Comparison of ENCODE assay signal across 23 cellular contexts in genomic region chr10:132555648-132556575, GRCh38. TPM values are rescaled to one million over a fixed set of nuclear protein-coding genes. Genes with fewer than 3 reads are reported as not detected.
A peak's percentile ranks its signal among the peaks of the same experiment; 100 is the strongest.
DNase-seq lines count a peak whose midpoint lies in the region; ATAC-seq and TF ChIP-seq lines count a peak whose summit lies in the region.
"Had no signal": no experiment of that assay in that cellular context is flagged by ENCODE, and none has a peak within 500 bp of the region (broad histone marks: within the 10 kb centered on the region; RNA-seq: fewer than 3 reads in every experiment).

No MANE protein-coding gene starts in this region.

- H3K27ac ChIP-seq in OCI-LY7 (ENCODE audit: low read depth, low read length, poor library complexity, severe bottlenecking): peak overlapping the region; percentile 69
- H3K27ac ChIP-seq: body of pancreas, KMS-11 had no signal

- H3K36me3 Mint-ChIP-seq in activated CD8-positive, alpha-beta memory T cell treated with anti-CD3 and anti-CD28 coated beads, Interleukin-2, amount 10 ng/mL, durations not matched to agents 7 days and 5 days: no peaks in the 10 kb centered on the region
- no peaks in the 10 kb centered on the region for H3K36me3 Mint-ChIP-seq in immature natural killer cell
- peaks cover 9% of the 10 kb centered on the region for H3K36me3 Mint-ChIP-seq in stimulated activated memory B cell treated with anti-CD40 and anti-IgM and Interleukin-4, amounts not matched to agents 10 μg/mL and 1 μg/mL and 100 μg/mL, for 72 hours

- peak overlapping the region; percentile 55 for H2AFZ ChIP-seq in OCI-LY7 (ENCODE audit: low read length)

- H3K4me3 Mint-ChIP-seq in activated CD8-positive, alpha-beta memory T cell treated with anti-CD3 and anti-CD28 coated beads, Interleukin-2, amount 10 ng/mL, durations not matched to agents 7 days and 5 days: no peak overlapping the region
- peak overlapping the region in 3 of 5 donors; percentile 21 to 51 (median 29) for H3K4me3 Mint-ChIP-seq in immature natural killer cell
- no peak overlapping the region for H3K4me3 Mint-ChIP-seq in stimulated activated memory B cell treated with anti-CD40 and anti-IgM and Interleukin-4, amounts not matched to agents 10 μg/mL and 1 μg/mL and 100 μg/mL, for 72 hours
- H3K4me3 Mint-ChIP-seq: activated T-helper 17 cell treated with anti-CD3 and anti-CD28 coated beads, Interleukin-2, amount 50 U/mL, for 72 hours had no signal

- H3K4me1 ChIP-seq in OCI-LY7 (ENCODE audit: insufficient read depth, low read length, poor library complexity, severe bottlenecking): peaks cover 70% of the 10 kb centered on the region

- TF ChIP-seq CTCF in OCI-LY7 (conservative IDR thresholded peaks at IDR 0.05; ENCODE audit: low read length): no peak

- peak overlapping the region; percentile 73 for H3K4me2 ChIP-seq in OCI-LY7 (ENCODE audit: low read length)
- H3K4me2 ChIP-seq: KMS-11 had no signal

- CTCF ChIA-PET in activated CD8-positive, alpha-beta memory T cell treated with anti-CD3 and anti-CD28 coated beads, Interleukin-2, amount 10 ng/mL, durations not matched to agents 7 days and 5 days (lab: Charles Lee): no interaction called here
- CTCF ChIA-PET in OCI-LY7 (lab: Charles Lee; ENCODE audit: unreplicated experiment): no interaction called here

- peaks cover 20% of the 10 kb centered on the region for H3K4me1 Mint-ChIP-seq in activated CD8-positive, alpha-beta memory T cell treated with anti-CD3 and anti-CD28 coated beads, Interleukin-2, amount 10 ng/mL, durations not matched to agents 7 days and 5 days
- peaks cover 22 to 31% of the 10 kb centered on the region in 2 donors for H3K4me1 Mint-ChIP-seq in immature natural killer cell
- H3K4me1 Mint-ChIP-seq in stimulated activated memory B cell treated with anti-CD40 and anti-IgM and Interleukin-4, amounts not matched to agents 10 μg/mL and 1 μg/mL and 100 μg/mL, for 72 hours: peaks cover 33% of the 10 kb centered on the region

- no peak for DNase-seq in activated CD8-positive, alpha-beta memory T cell treated with anti-CD3 and anti-CD28 coated beads, Interleukin-2, amount 10 ng/mL, durations not matched to agents 7 days and 5 days
- DNase-seq in activated CD8-positive, alpha-beta memory T cell treated with anti-CD3 and anti-CD28 coated beads, Interleukin-2, amount 50 U/mL, for 48 hours: no peak
- DNase-seq in OCI-LY7 (ENCODE audit: low spot score): peak; percentile 70
- DNase-seq in immature natural killer cell: peak; percentile 34 to 46 (median 40)
- no peak for DNase-seq in medulla oblongata (ENCODE audit: extremely low spot score)
- DNase-seq in KG1 (lab: John Stamatoyannopoulos, UW): no peak
- DNase-seq: 8988T; activated CD4-positive, CD25-positive, alpha-beta regulatory T cell treated with anti-CD3 and anti-CD28 coated beads, Interleukin-2, amount 50 U/mL, for 72 hours; activated CD8-positive, alpha-beta memory T cell treated with anti-CD3 and anti-CD28 coated beads for 24 hours; GOT3; NCI-H1092; NCI-H2107; NCI-H510A; retina; RPMI8226; stimulated activated CD4-positive, alpha-beta T cell treated with anti-CD3 and anti-CD28 coated beads, Interleukin-12 subunit alpha, Interleukin-12 subunit beta, amount 100 ng/mL, for 4 hours; T1000 had no signal

- H3K27ac Mint-ChIP-seq in activated CD8-positive, alpha-beta memory T cell treated with anti-CD3 and anti-CD28 coated beads, Interleukin-2, amount 10 ng/mL, durations not matched to agents 7 days and 5 days: peak overlapping the region; percentile 37
- peak overlapping the region in 2 of 6 donors; percentile 74 to 77 for H3K27ac Mint-ChIP-seq in immature natural killer cell
- no peak overlapping the region for H3K27ac Mint-ChIP-seq in stimulated activated memory B cell treated with anti-CD40 and anti-IgM and Interleukin-4, amounts not matched to agents 10 μg/mL and 1 μg/mL and 100 μg/mL, for 72 hours
- H3K27ac Mint-ChIP-seq: activated T-helper 17 cell treated with anti-CD3 and anti-CD28 coated beads, Interleukin-2, amount 50 U/mL, for 72 hours had no signal

- H3K4me3 ChIP-seq in OCI-LY7 (ENCODE audit: low read depth, low read length, poor library complexity, severe bottlenecking): peak overlapping the region; percentile 54
- H3K4me3 ChIP-seq: body of pancreas, heart left ventricle had no signal

- no peaks in the 10 kb centered on the region for H3K9me3 ChIP-seq in OCI-LY7 (ENCODE audit: low read length)
- H3K9me3 ChIP-seq: body of pancreas, heart left ventricle had no signal

- no peak for ATAC-seq in activated CD8-positive, alpha-beta memory T cell treated with anti-CD3 and anti-CD28 coated beads, Interleukin-2, amount 10 ng/mL, durations not matched to agents 7 days and 5 days
- ATAC-seq in stimulated activated memory B cell treated with anti-CD40 and anti-IgM and Interleukin-4, amounts not matched to agents 10 μg/mL and 1 μg/mL and 100 μg/mL, for 72 hours: peak; percentile 68
- ATAC-seq in GM21367 (IDR thresholded peaks at IDR 0.05; ENCODE audit: unreplicated experiment): no peak
- ATAC-seq: activated T-helper 17 cell treated with anti-CD3 and anti-CD28 coated beads, Interleukin-2, amount 50 U/mL, for 72 hours; body of pancreas had no signal

- POLR2A ChIA-PET in OCI-LY7 (lab: Charles Lee): interaction anchor here (0.6 to 1.1 kb wide), 4 partner anchors 13 to 29 kb away, joined by 3 to 8 read pairs (median 4); no protein-coding TSS in a partner anchor

- no peaks in the 10 kb centered on the region for H4K20me1 ChIP-seq in OCI-LY7 (ENCODE audit: insufficient read depth, low read length)

- peaks cover 24% of the 10 kb centered on the region; the same call in 1 of the 2 replicates for H3K79me2 ChIP-seq in OCI-LY7 (ENCODE audit: insufficient read depth, low read depth, low read length)

- BruUV-seq in OCI-LY7 (replicated peaks; lab: Mats Ljungman, UMichigan): no TSS peak

- intact Hi-C loops in OCI-LY7 (cut with micrococcal nuclease; ENCODE audit: unreplicated experiment): loop anchor here (2.0 kb wide), 1 partner anchor 15 kb away; no protein-coding TSS in a partner anchor

- H3K9me3 Mint-ChIP-seq in activated CD8-positive, alpha-beta memory T cell treated with anti-CD3 and anti-CD28 coated beads, Interleukin-2, amount 10 ng/mL, durations not matched to agents 7 days and 5 days (ENCODE audit: low read depth): no peaks in the 10 kb centered on the region
- H3K9me3 Mint-ChIP-seq in immature natural killer cell: no peaks in the 10 kb centered on the region
- no peaks in the 10 kb centered on the region for H3K9me3 Mint-ChIP-seq in stimulated activated memory B cell treated with anti-CD40 and anti-IgM and Interleukin-4, amounts not matched to agents 10 μg/mL and 1 μg/mL and 100 μg/mL, for 72 hours
- H3K9me3 Mint-ChIP-seq: activated T-helper 17 cell treated with anti-CD3 and anti-CD28 coated beads, Interleukin-2, amount 50 U/mL, for 72 hours had no signal

- H3K27me3 Mint-ChIP-seq in activated CD8-positive, alpha-beta memory T cell treated with anti-CD3 and anti-CD28 coated beads, Interleukin-2, amount 10 ng/mL, durations not matched to agents 7 days and 5 days: no peaks in the 10 kb centered on the region
- H3K27me3 Mint-ChIP-seq in immature natural killer cell (ENCODE audit: low read depth in 3 of 3): peaks cover 5 to 16% (median 14%) of the 10 kb centered on the region in 3 donors
- no peaks in the 10 kb centered on the region for H3K27me3 Mint-ChIP-seq in stimulated activated memory B cell treated with anti-CD40 and anti-IgM and Interleukin-4, amounts not matched to agents 10 μg/mL and 1 μg/mL and 100 μg/mL, for 72 hours
- H3K27me3 Mint-ChIP-seq: activated T-helper 17 cell treated with anti-CD3 and anti-CD28 coated beads, Interleukin-2, amount 50 U/mL, for 72 hours had no signal

- H3K9me2 ChIP-seq in OCI-LY7 (ENCODE audit: insufficient read depth, low read length): no peaks in the 10 kb centered on the region

- H3K36me3 ChIP-seq in OCI-LY7 (ENCODE audit: insufficient read depth, low read length): no peaks in the 10 kb centered on the region
- H3K36me3 ChIP-seq: heart left ventricle had no signal

RNA-seq across cellular contexts. Expression of gene INPP5A, which starts 18.3 kb away (rescaled TPM):
- 1 to 10 TPM; 6.6 to 7.0 TPM for total RNA-seq in activated CD8-positive, alpha-beta memory T cell treated with anti-CD3 and anti-CD28 coated beads, Interleukin-2, amount 10 ng/mL, durations not matched to agents 7 days and 5 days
- total RNA-seq in OCI-LY7 (2014; rRNA removed; shearing (Covaris generic)): 11.0 and 14.5 TPM in 2 replicates
- total RNA-seq in OCI-LY7 (2022): 15.7 and 18.4 TPM in 2 replicates
- polyA plus RNA-seq in immature natural killer cell: 1 to 10 TPM in 1 of 3 donors, under 1 TPM in 2; 0.30 to 1.7 (median 0.48) TPM

Comparison
In these comparisons a context has a peak if more than half of its experiments do, and no peak if none do; other contexts are left out.
1. DNase-seq: peak in OCI-LY7 (single experiment) and immature natural killer cell (3 of 3); none in activated CD8-positive, alpha-beta memory T cell treated with anti-CD3 and anti-CD28 coated beads, Interleukin-2, amount 10 ng/mL, durations not matched to agents 7 days and 5 days (single experiment), activated CD8-positive, alpha-beta memory T cell treated with anti-CD3 and anti-CD28 coated beads, Interleukin-2, amount 50 U/mL, for 48 hours (single experiment), medulla oblongata (single experiment) and KG1 (single experiment).
2. H3K4me3 Mint-ChIP-seq: peak in immature natural killer cell (3 of 5); none in activated CD8-positive, alpha-beta memory T cell treated with anti-CD3 and anti-CD28 coated beads, Interleukin-2, amount 10 ng/mL, durations not matched to agents 7 days and 5 days (single experiment) and stimulated activated memory B cell treated with anti-CD40 and anti-IgM and Interleukin-4, amounts not matched to agents 10 μg/mL and 1 μg/mL and 100 μg/mL, for 72 hours (single experiment).